In genomic region chr6:70956191-70956450, GRCh38 we compare ENCODE assay signal across 9 cellular contexts. TPM values are rescaled to one million over a fixed set of nuclear protein-coding genes. Genes with fewer than 3 reads are reported as not detected.
DNase-seq lines count a peak whose midpoint lies in the region; ATAC-seq and TF ChIP-seq lines count a peak whose summit lies in the region.
"Had no signal": no experiment of that assay in that cellular context is flagged by ENCODE, and none has a peak within 500 bp of the region (broad histone marks: within the 10 kb centered on the region; RNA-seq: fewer than 3 reads in every experiment).

No MANE protein-coding gene starts in this region.

- no peaks in the 10 kb centered on the region for H3K9me3 ChIP-seq in CD8-positive, alpha-beta T cell (ENCODE audit: low read length)
- no peaks in the 10 kb centered on the region for H3K9me3 ChIP-seq in colonic mucosa

- H3K36me3 ChIP-seq in CD8-positive, alpha-beta T cell (ENCODE audit: insufficient read depth, low read length) = no peaks in the 10 kb centered on the region
- no peaks in the 10 kb centered on the region for H3K36me3 ChIP-seq in colonic mucosa

- peak overlapping the region; percentile 72 for H3K4me3 ChIP-seq in CD8-positive, alpha-beta T cell (ENCODE audit: low read depth, low read length)
- H3K4me3 ChIP-seq in colonic mucosa = peak overlapping the region; percentile 37

- H3K9ac ChIP-seq in colonic mucosa (ENCODE audit: low read depth in 2 of 2, low read length in 2 of 2) = no peak overlapping the region

- no peak overlapping the region for H3K27ac ChIP-seq in CD8-positive, alpha-beta T cell (ENCODE audit: low read depth, low read length)
- no peak overlapping the region for H3K27ac ChIP-seq in colonic mucosa
- H3K27ac ChIP-seq: epithelial cell of prostate had no signal

- peak; percentile 44 for TF ChIP-seq CTCF in CD8-positive, alpha-beta T cell (IDR thresholded peaks at IDR 0.05)
- peak; percentile 13 for TF ChIP-seq CTCF in colonic mucosa (IDR thresholded peaks at IDR 0.05)
- TF ChIP-seq CTCF in nephron progenitor cell (IDR thresholded peaks at IDR 0.05) = peak; percentile 24

- CTCF ChIA-PET in CD8-positive, alpha-beta T cell (lab: Charles Lee) = interaction anchor here (0.8 to 4.5 kb wide), 12 partner anchors 10 to 736 kb away, joined by 3 to 30 read pairs (median 4); no protein-coding TSS in a partner anchor

- H3K9me3 Mint-ChIP-seq in CD8-positive, alpha-beta T cell = no peaks in the 10 kb centered on the region
- H3K9me3 Mint-ChIP-seq in nephron progenitor cell = no peaks in the 10 kb centered on the region

- H3K4me3 Mint-ChIP-seq in CD8-positive, alpha-beta T cell = peak overlapping the region; percentile 81
- peak overlapping the region; percentile 81 for H3K4me3 Mint-ChIP-seq in nephron progenitor cell

- peaks cover 17% of the 10 kb centered on the region for H3K4me1 ChIP-seq in CD8-positive, alpha-beta T cell (ENCODE audit: insufficient read depth, low read length)
- H3K4me1 ChIP-seq in colonic mucosa = peaks cover 7% of the 10 kb centered on the region

- intact Hi-C loops in CD8-positive, alpha-beta T cell (cut with DNase I, micrococcal nuclease) = loop anchor here (1.0 to 5.0 kb wide), 6 partner anchors 250 to 734 kb away; no protein-coding TSS in a partner anchor
- intact Hi-C loops in colonic mucosa (cut with DNase I) = loop anchor here (5.0 to 10.0 kb wide), 2 partner anchors 251 to 649 kb away; no protein-coding TSS in a partner anchor

- ATAC-seq in CD8-positive, alpha-beta T cell = no peak
- peak; percentile 19 for ATAC-seq in HG03280 (IDR thresholded peaks at IDR 0.05; ENCODE audit: unreplicated experiment)

- H3K27me3 ChIP-seq in CD8-positive, alpha-beta T cell (ENCODE audit: insufficient read depth, low read length) = peaks cover 6% of the 10 kb centered on the region
- peaks cover 38% of the 10 kb centered on the region for H3K27me3 ChIP-seq in colonic mucosa

- POLR2A ChIA-PET in CD8-positive, alpha-beta T cell (lab: Charles Lee) = interaction anchor here (0.7 kb wide), 2 partner anchors 247 to 249 kb away, joined by 3 to 4 read pairs; no protein-coding TSS in a partner anchor

- no peaks in the 10 kb centered on the region for H3K36me3 Mint-ChIP-seq in CD8-positive, alpha-beta T cell
- H3K36me3 Mint-ChIP-seq in nephron progenitor cell (ENCODE audit: low read depth) = no peaks in the 10 kb centered on the region

- DNase-seq in CD8-positive, alpha-beta T cell = no peak
- DNase-seq in colonic mucosa = no peak
- DNase-seq in nephron progenitor cell = no peak
- DNase-seq in iPS-NIHi7 (ENCODE audit: extremely low spot score) = no peak
- DNase-seq in NK-92 treated with Interleukin-12 subunit alpha and Interleukin-12 subunit beta, amount 100 ng/mL, for 24 hours (lab: John Stamatoyannopoulos, UW) = no peak
- no peak for DNase-seq in kidney glomerular epithelial cell (lab: John Stamatoyannopoulos, UW)
- no peak for DNase-seq in NCI-H446 (lab: John Stamatoyannopoulos, UW)

- no peak overlapping the region for H3K27ac Mint-ChIP-seq in CD8-positive, alpha-beta T cell
- no peak overlapping the region for H3K27ac Mint-ChIP-seq in nephron progenitor cell

- H3K4me1 Mint-ChIP-seq in CD8-positive, alpha-beta T cell (ENCODE audit: low read depth) = peaks cover 22% of the 10 kb centered on the region
- H3K4me1 Mint-ChIP-seq in nephron progenitor cell = peaks cover 16% of the 10 kb centered on the region

- H3K27me3 Mint-ChIP-seq in CD8-positive, alpha-beta T cell (ENCODE audit: low read depth) = peaks cover 55% of the 10 kb centered on the region
- peaks cover 88% of the 10 kb centered on the region for H3K27me3 Mint-ChIP-seq in nephron progenitor cell (ENCODE audit: low read depth, poor library complexity)

RNA-seq across cellular contexts. Expression of gene B3GAT2, which starts 0.7 kb away (rescaled TPM):
- total RNA-seq in CD8-positive, alpha-beta T cell = under 1 TPM in 1 of 2 experiments, not detected in 1; 0.05 TPM
- not detected for total RNA-seq in colonic mucosa
